In the genomic region with DNA sequence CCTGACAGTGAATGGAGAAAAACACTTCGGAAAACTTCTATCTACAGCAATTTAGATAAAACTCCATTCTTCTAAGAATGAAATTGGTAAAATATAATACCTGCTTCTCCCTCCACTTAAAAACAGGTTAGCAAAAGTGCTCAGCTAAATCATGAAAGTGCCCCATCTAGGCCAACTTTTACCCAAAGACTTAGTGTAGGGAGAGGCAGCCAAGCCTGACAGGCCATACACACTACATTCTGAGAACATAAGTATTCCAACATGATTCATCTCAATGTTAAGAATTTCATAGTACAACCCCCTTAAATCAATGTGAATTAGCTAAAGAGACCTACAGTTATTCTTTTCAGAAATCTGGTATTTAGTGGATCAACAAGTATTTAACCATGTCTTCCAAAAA, we compare ENCODE assay signal across 28 cellular contexts. TPM values are rescaled to one million over a fixed set of nuclear protein-coding genes. Genes with fewer than 3 reads are reported as not detected.
DNase-seq lines count a peak whose midpoint lies in the region; ATAC-seq and TF ChIP-seq lines count a peak whose summit lies in the region.
"Had no signal": no experiment of that assay in that cellular context is flagged by ENCODE, and none has a peak within 500 bp of the region (broad histone marks: within the 10 kb centered on the region; RNA-seq: fewer than 3 reads in every experiment).

No MANE protein-coding gene starts in this region.

- no peak overlapping the region for H3K4me3 Mint-ChIP-seq in Calu3 (ENCODE audit: low read depth, unreplicated experiment)
- H3K4me3 Mint-ChIP-seq in memory B cell = peak overlapping the region; percentile 37
- H3K4me3 Mint-ChIP-seq in activated T-helper 2 cell treated with anti-CD3 and anti-CD28 coated beads, Interferon-gamma antibody, Interleukin-2, Interleukin-4, amounts not matched to agents 10 μg/mL and 5 μg/mL and 100 μg/mL, durations not matched to agents 14 hours and 24 hours and 36 hours (ENCODE audit: low read depth) = no peak overlapping the region
- H3K4me3 Mint-ChIP-seq: activated CD8-positive, alpha-beta T cell treated with anti-CD3 and anti-CD28 coated beads for 36 hours had no signal

- no peak overlapping the region for H2AFZ ChIP-seq in OCI-LY1 (ENCODE audit: low read length)
- H2AFZ ChIP-seq: hepatocyte had no signal

- H3K27me3 ChIP-seq in OCI-LY1 (ENCODE audit: insufficient read depth, low read length) = no peaks in the 10 kb centered on the region
- H3K27me3 ChIP-seq: colonic mucosa, hepatocyte, left lung, right atrium auricular region, spleen had no signal

- H3K4me1 Mint-ChIP-seq in Calu3 (ENCODE audit: low read depth, unreplicated experiment) = peaks cover 73% of the 10 kb centered on the region
- peaks cover 55% of the 10 kb centered on the region for H3K4me1 Mint-ChIP-seq in memory B cell
- peaks cover 73% of the 10 kb centered on the region for H3K4me1 Mint-ChIP-seq in activated T-helper 2 cell treated with anti-CD3 and anti-CD28 coated beads, Interferon-gamma antibody, Interleukin-2, Interleukin-4, amounts not matched to agents 10 μg/mL and 5 μg/mL and 100 μg/mL, durations not matched to agents 14 hours and 24 hours and 36 hours (ENCODE audit: low read depth)

- peaks cover 97% of the 10 kb centered on the region for H3K79me2 ChIP-seq in OCI-LY1 (ENCODE audit: insufficient read depth, low read length)

- peaks cover 4% of the 10 kb centered on the region for H3K9me3 Mint-ChIP-seq in Calu3 (ENCODE audit: low read depth, unreplicated experiment)
- peaks cover 3% of the 10 kb centered on the region for H3K9me3 Mint-ChIP-seq in memory B cell
- peaks cover 5% of the 10 kb centered on the region for H3K9me3 Mint-ChIP-seq in activated T-helper 2 cell treated with anti-CD3 and anti-CD28 coated beads, Interferon-gamma antibody, Interleukin-2, Interleukin-4, amounts not matched to agents 10 μg/mL and 5 μg/mL and 100 μg/mL, durations not matched to agents 14 hours and 24 hours and 36 hours
- H3K9me3 Mint-ChIP-seq: T-cell had no signal

- no TSS peak for BruUV-seq in Calu3 (replicated peaks; lab: Mats Ljungman, UMichigan)

- peaks cover 89% of the 10 kb centered on the region for H3K4me1 ChIP-seq in OCI-LY1 (ENCODE audit: insufficient read depth, low read length, severe bottlenecking)

- intact Hi-C loops in Calu3 (cut with micrococcal nuclease; ENCODE audit: unreplicated experiment) = no loop called here
- intact Hi-C loops in activated T-helper 2 cell treated with anti-CD3 and anti-CD28 coated beads, Interferon-gamma antibody, Interleukin-2, Interleukin-4, amounts not matched to agents 10 μg/mL and 5 μg/mL and 100 μg/mL, durations not matched to agents 14 hours and 24 hours and 36 hours (cut with micrococcal nuclease) = no loop called here

- peak overlapping the region; percentile 64 for H3K27ac Mint-ChIP-seq in Calu3 (ENCODE audit: unreplicated experiment)
- H3K27ac Mint-ChIP-seq in memory B cell = peak overlapping the region; percentile 97
- H3K27ac Mint-ChIP-seq in activated T-helper 2 cell treated with anti-CD3 and anti-CD28 coated beads, Interferon-gamma antibody, Interleukin-2, Interleukin-4, amounts not matched to agents 10 μg/mL and 5 μg/mL and 100 μg/mL, durations not matched to agents 14 hours and 24 hours and 36 hours = no peak overlapping the region
- H3K27ac Mint-ChIP-seq: activated CD8-positive, alpha-beta T cell treated with anti-CD3 and anti-CD28 coated beads for 36 hours had no signal

- no peak for DNase-seq in Calu3
- no peak for DNase-seq in memory B cell (ENCODE audit: low spot score in 2 of 2)
- no peak for DNase-seq in activated T-helper 2 cell treated with anti-CD3 and anti-CD28 coated beads, Interferon-gamma antibody, Interleukin-2, Interleukin-4, amounts not matched to agents 10 μg/mL and 5 μg/mL and 100 μg/mL, durations not matched to agents 14 hours and 24 hours and 36 hours (ENCODE audit: low spot score)
- no peak for DNase-seq in cortex of kidney (lab: John Stamatoyannopoulos, UW)
- DNase-seq: activated CD8-positive, alpha-beta T cell treated with anti-CD3 and anti-CD28 coated beads for 36 hours; activated naive CD4-positive, alpha-beta T cell; colonic mucosa; foreskin melanocyte; KBM-7; left lung; naive thymus-derived CD8-positive, alpha-beta T cell; NCI-H1417 treated with DMSO at 0.1 percent for 48 hours; NCI-H2107; NCI-H446 treated with DMSO at 0.1 percent for 48 hours; SHP77 treated with DMSO at 0.1 percent for 48 hours; spleen; stimulated activated CD4-positive, alpha-beta T cell treated with anti-CD3 and anti-CD28 coated beads, Interleukin-2, amount 100 ng/mL, for 48 hours; stimulated activated naive CD4-positive, alpha-beta T cell treated with Interleukin-2 at 50 U/mL for 16 hours; T-cell had no signal

- ATAC-seq in GM21723 (IDR thresholded peaks at IDR 0.05; ENCODE audit: unreplicated experiment) (peak; percentile 20), memory B cell (ENCODE audit: low read depth) (no peak), GM18870 (IDR thresholded peaks at IDR 0.05; ENCODE audit: unreplicated experiment) (no peak), GM21528 (IDR thresholded peaks at IDR 0.05; ENCODE audit: low FRiP score, unreplicated experiment) (no peak)
- ATAC-seq: activated CD4-positive, CD25-positive, alpha-beta regulatory T cell treated with anti-CD3 and anti-CD28 coated beads, Interleukin-2, amount 50 U/mL, for 24 hours; activated CD8-positive, alpha-beta T cell treated with anti-CD3 and anti-CD28 coated beads for 36 hours; esophagus mucosa; left lung; naive thymus-derived CD8-positive, alpha-beta T cell; T-cell had no signal

- no peak for TF ChIP-seq CTCF in Calu3 (IDR thresholded peaks at IDR 0.05; ENCODE audit: unreplicated experiment)
- no peak for TF ChIP-seq CTCF in OCI-LY1 (IDR thresholded peaks at IDR 0.05; ENCODE audit: low read length)

- peak overlapping the region; percentile 40 for H3K27ac ChIP-seq in OCI-LY1 (ENCODE audit: low read depth, low read length, poor library complexity, severe bottlenecking)
- H3K27ac ChIP-seq: C4-2B, colonic mucosa, hepatocyte, left lung, right atrium auricular region had no signal

- H3K27me3 Mint-ChIP-seq in Calu3 (ENCODE audit: unreplicated experiment) (no peaks in the 10 kb centered on the region), memory B cell (no peaks in the 10 kb centered on the region)
- H3K27me3 Mint-ChIP-seq in activated T-helper 2 cell treated with anti-CD3 and anti-CD28 coated beads, Interferon-gamma antibody, Interleukin-2, Interleukin-4, amounts not matched to agents 10 μg/mL and 5 μg/mL and 100 μg/mL, durations not matched to agents 14 hours and 24 hours and 36 hours (ENCODE audit: low read depth) = no peaks in the 10 kb centered on the region
- H3K27me3 Mint-ChIP-seq: activated CD8-positive, alpha-beta T cell treated with anti-CD3 and anti-CD28 coated beads for 36 hours; naive thymus-derived CD8-positive, alpha-beta T cell; T-cell had no signal

- peaks cover 4% of the 10 kb centered on the region; the same call in 1 of the 2 replicates for H3F3A ChIP-seq in OCI-LY1 (ENCODE audit: insufficient read depth, low read length)

- no peaks in the 10 kb centered on the region for H3K9me2 ChIP-seq in OCI-LY1 (ENCODE audit: low read depth, low read length)

- H4K20me1 ChIP-seq in OCI-LY1 (ENCODE audit: insufficient read depth, low read length) = no peaks in the 10 kb centered on the region

- no peaks in the 10 kb centered on the region for H3K9me3 ChIP-seq in OCI-LY1 (ENCODE audit: low read length)
- H3K9me3 ChIP-seq: colonic mucosa, left lung, right atrium auricular region had no signal

- H3K9ac ChIP-seq in OCI-LY1 (ENCODE audit: low read length) = no peak overlapping the region

- H3K36me3 Mint-ChIP-seq in Calu3 (ENCODE audit: insufficient read depth, unreplicated experiment) (peaks cover 49% of the 10 kb centered on the region), memory B cell (peaks cover 17% of the 10 kb centered on the region)
- peaks cover 46% of the 10 kb centered on the region for H3K36me3 Mint-ChIP-seq in activated T-helper 2 cell treated with anti-CD3 and anti-CD28 coated beads, Interferon-gamma antibody, Interleukin-2, Interleukin-4, amounts not matched to agents 10 μg/mL and 5 μg/mL and 100 μg/mL, durations not matched to agents 14 hours and 24 hours and 36 hours (ENCODE audit: low read depth)

- H3K4me3 ChIP-seq in OCI-LY1 (ENCODE audit: low read depth, low read length, poor library complexity, severe bottlenecking) = no peak overlapping the region
- H3K4me3 ChIP-seq: colonic mucosa, hepatocyte, left lung, right atrium auricular region, spleen had no signal

- CTCF ChIA-PET in Calu3 (lab: Charles Lee) = no interaction called here

- peaks cover 14% of the 10 kb centered on the region for H3K36me3 ChIP-seq in OCI-LY1 (ENCODE audit: insufficient read depth, low read length)
- H3K36me3 ChIP-seq: colonic mucosa, left lung, right atrium auricular region had no signal

- H3K4me2 ChIP-seq in OCI-LY1 (ENCODE audit: low read length) = peak overlapping the region; percentile 1; the same call in 1 of the 2 replicates
- H3K4me2 ChIP-seq: hepatocyte had no signal

RNA-seq across cellular contexts. Expression of a gene that starts 7.2 kb away (rescaled TPM):
- 178 and 206 TPM in 2 replicates for total RNA-seq in Calu3 (2022)
- total RNA-seq in activated T-helper 2 cell treated with anti-CD3 and anti-CD28 coated beads, Interferon-gamma antibody, Interleukin-2, Interleukin-4, amounts not matched to agents 10 μg/mL and 5 μg/mL and 100 μg/mL, durations not matched to agents 14 hours and 24 hours and 36 hours = 57.6 and 59.5 TPM in 2 replicates
